8 cellular contexts compared by ENCODE assay signal in the genomic region with DNA sequence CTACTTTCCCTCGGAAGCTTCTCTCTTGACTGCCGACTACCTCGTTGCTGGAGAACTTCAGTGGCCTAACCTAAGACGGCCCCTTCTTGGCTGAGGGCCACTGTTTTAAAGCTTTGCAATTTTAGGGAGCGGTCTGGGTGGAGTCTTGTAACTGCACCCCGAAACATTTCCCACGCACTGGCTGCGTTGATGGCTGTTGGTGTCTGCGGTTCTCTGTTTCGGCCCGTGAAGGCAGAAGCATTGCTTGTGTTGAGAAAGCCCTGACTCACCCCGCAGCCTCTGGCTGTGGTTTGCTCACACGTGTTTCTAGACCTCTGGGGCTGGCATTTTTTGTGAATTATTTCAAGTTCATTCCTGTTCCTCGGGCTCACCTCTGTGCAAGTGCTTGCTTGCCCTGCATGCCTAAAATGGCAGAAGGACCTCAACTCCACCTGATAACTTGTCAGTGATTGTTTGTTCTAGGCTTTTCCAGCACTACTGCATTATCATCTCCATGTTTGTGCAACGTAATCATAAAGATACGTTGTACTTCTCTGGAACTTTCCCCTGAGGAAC.
A peak's percentile ranks its signal among the peaks of the same experiment; 100 is the strongest.
DNase-seq lines count a peak whose midpoint lies in the region; ATAC-seq and TF ChIP-seq lines count a peak whose summit lies in the region.

No MANE protein-coding gene starts in this region.

- ATAC-seq in GM19328 (IDR thresholded peaks at IDR 0.05; ENCODE audit: unreplicated experiment), result no peak

- H3K4me3 Mint-ChIP-seq in activated CD4-positive, alpha-beta T cell treated with anti-CD3 and anti-CD28 coated beads, Interleukin-2, amount 10 ng/mL, durations not matched to agents 24 days and 14 days, result no peak overlapping the region
- H3K4me3 Mint-ChIP-seq in activated CD4-positive, alpha-beta memory T cell treated with anti-CD3 and anti-CD28 coated beads, Interleukin-2, amount 10 ng/mL, durations not matched to agents 7 days and 5 days, result no peak overlapping the region

- TF ChIP-seq EP300 in stomach (IDR thresholded peaks at IDR 0.05) (no peak), transverse colon (IDR thresholded peaks at IDR 0.05; ENCODE audit: low read depth) (no peak)

- POLR2A ChIA-PET in activated CD4-positive, alpha-beta memory T cell treated with anti-CD3 and anti-CD28 coated beads, Interleukin-2, amount 10 ng/mL, durations not matched to agents 7 days and 5 days (lab: Charles Lee), result no interaction called here

- H3K36me3 ChIP-seq in stomach, result no peaks in the 10 kb centered on the region
- no peaks in the 10 kb centered on the region for H3K36me3 ChIP-seq in transverse colon

- no peak overlapping the region for H3K4me3 ChIP-seq in stomach
- H3K4me3 ChIP-seq in transverse colon, result no peak overlapping the region

- no peak overlapping the region for H3K27ac Mint-ChIP-seq in activated CD4-positive, alpha-beta T cell treated with anti-CD3 and anti-CD28 coated beads, Interleukin-2, amount 10 ng/mL, durations not matched to agents 24 days and 14 days
- H3K27ac Mint-ChIP-seq in activated CD4-positive, alpha-beta memory T cell treated with anti-CD3 and anti-CD28 coated beads, Interleukin-2, amount 10 ng/mL, durations not matched to agents 7 days and 5 days, result no peak overlapping the region

- CTCF ChIA-PET in activated CD4-positive, alpha-beta memory T cell treated with anti-CD3 and anti-CD28 coated beads, Interleukin-2, amount 10 ng/mL, durations not matched to agents 7 days and 5 days (lab: Charles Lee), result interaction anchor here (1.1 kb wide), 1 partner anchor 265 kb away, joined by 5 read pairs; no protein-coding TSS in a partner anchor

- peaks cover 51% of the 10 kb centered on the region for H3K9me3 Mint-ChIP-seq in activated CD4-positive, alpha-beta T cell treated with anti-CD3 and anti-CD28 coated beads, Interleukin-2, amount 10 ng/mL, durations not matched to agents 24 days and 14 days
- H3K9me3 Mint-ChIP-seq in activated CD4-positive, alpha-beta memory T cell treated with anti-CD3 and anti-CD28 coated beads, Interleukin-2, amount 10 ng/mL, durations not matched to agents 7 days and 5 days, result peaks cover 31% of the 10 kb centered on the region

- peak; percentile 11 to 13 for DNase-seq in activated CD4-positive, alpha-beta T cell treated with anti-CD3 and anti-CD28 coated beads for 4 hours
- no peak for DNase-seq in activated CD4-positive, alpha-beta T cell treated with anti-CD3 and anti-CD28 coated beads, Interleukin-2, amount 10 ng/mL, durations not matched to agents 24 days and 14 days
- DNase-seq in activated CD4-positive, alpha-beta memory T cell treated with anti-CD3 and anti-CD28 coated beads, Interleukin-2, amount 10 ng/mL, durations not matched to agents 7 days and 5 days, result peak; percentile 62
- DNase-seq in islet precursor cell, result peak; percentile 68
- peak; percentile 46 for DNase-seq in stomach
- DNase-seq in pons (ENCODE audit: low spot score), result no peak
- no peak for DNase-seq in transverse colon

- intact Hi-C loops in activated CD4-positive, alpha-beta T cell treated with anti-CD3 and anti-CD28 coated beads, Interleukin-2, amount 10 ng/mL, durations not matched to agents 24 days and 14 days (cut with micrococcal nuclease), result no loop called here
- intact Hi-C loops in stomach (cut with DNase I; ENCODE audit: low total_unique reads) (no loop called here), transverse colon (cut with DNase I; ENCODE audit: low total_unique reads) (no loop called here)

- H3K27me3 ChIP-seq in stomach, result no peaks in the 10 kb centered on the region
- no peaks in the 10 kb centered on the region for H3K27me3 ChIP-seq in transverse colon

- H3K27ac ChIP-seq in stomach (peak overlapping the region; percentile 5 to 79 (median 63)), transverse colon (no peak overlapping the region)

- no peak for TF ChIP-seq POLR2A in stomach (IDR thresholded peaks at IDR 0.05)
- TF ChIP-seq POLR2A in transverse colon (IDR thresholded peaks at IDR 0.05), result no peak

- H3K36me3 Mint-ChIP-seq in activated CD4-positive, alpha-beta T cell treated with anti-CD3 and anti-CD28 coated beads, Interleukin-2, amount 10 ng/mL, durations not matched to agents 24 days and 14 days (ENCODE audit: low read depth), result peaks cover 2% of the 10 kb centered on the region
- H3K36me3 Mint-ChIP-seq in activated CD4-positive, alpha-beta memory T cell treated with anti-CD3 and anti-CD28 coated beads, Interleukin-2, amount 10 ng/mL, durations not matched to agents 7 days and 5 days (ENCODE audit: low read depth), result peaks cover 26% of the 10 kb centered on the region

- TF ChIP-seq CTCF in stomach (IDR thresholded peaks at IDR 0.05), result no peak
- no peak for TF ChIP-seq CTCF in transverse colon (IDR thresholded peaks at IDR 0.05)

- in situ Hi-C loops in transverse colon (cut with MboI; ENCODE audit: low pct_ligation_motif_present in 1 of 4, low pct_unique_long_range_greater_than_20kb in 1 of 4, low sequenced_read_pairs in 3 of 4), result no loop called here

- H3K4me1 ChIP-seq in stomach (peaks cover 0 to 9% (median 0%) of the 10 kb centered on the region in 4 donors), transverse colon (peaks cover 0 to 11% (median 0%) of the 10 kb centered on the region in 4 donors)

- H3K9me3 ChIP-seq in stomach (peaks cover 0 to 38% (median 28%) of the 10 kb centered on the region in 4 donors), transverse colon (peaks cover 23 to 24% of the 10 kb centered on the region in 2 donors)

- peaks cover 15% of the 10 kb centered on the region for H3K27me3 Mint-ChIP-seq in activated CD4-positive, alpha-beta T cell treated with anti-CD3 and anti-CD28 coated beads, Interleukin-2, amount 10 ng/mL, durations not matched to agents 24 days and 14 days
- H3K27me3 Mint-ChIP-seq in activated CD4-positive, alpha-beta memory T cell treated with anti-CD3 and anti-CD28 coated beads, Interleukin-2, amount 10 ng/mL, durations not matched to agents 7 days and 5 days, result peaks cover 48% of the 10 kb centered on the region

- peaks cover 5% of the 10 kb centered on the region for H3K4me1 Mint-ChIP-seq in activated CD4-positive, alpha-beta T cell treated with anti-CD3 and anti-CD28 coated beads, Interleukin-2, amount 10 ng/mL, durations not matched to agents 24 days and 14 days
- H3K4me1 Mint-ChIP-seq in activated CD4-positive, alpha-beta memory T cell treated with anti-CD3 and anti-CD28 coated beads, Interleukin-2, amount 10 ng/mL, durations not matched to agents 7 days and 5 days, result peaks cover 20% of the 10 kb centered on the region

- 30 to 46% (median 40%) methylated on average over 16 of the region's 16 CpGs for WGBS in stomach, 5 donors
- 60 to 71% methylated on average over 2 to 16 of the region's 16 CpGs for WGBS in transverse colon (ENCODE audit: low coverage in 1 of 2), 2 donors

Comparison
In these comparisons a context has a peak if more than half of its experiments do, and no peak if none do; other contexts are left out.
1. DNase-seq: peak in activated CD4-positive, alpha-beta T cell treated with anti-CD3 and anti-CD28 coated beads for 4 hours (2 of 2), activated CD4-positive, alpha-beta memory T cell treated with anti-CD3 and anti-CD28 coated beads, Interleukin-2, amount 10 ng/mL, durations not matched to agents 7 days and 5 days (single experiment), islet precursor cell (single experiment) and stomach (single experiment); none in activated CD4-positive, alpha-beta T cell treated with anti-CD3 and anti-CD28 coated beads, Interleukin-2, amount 10 ng/mL, durations not matched to agents 24 days and 14 days (single experiment), pons (single experiment) and transverse colon (single experiment).
2. H3K27ac ChIP-seq: peak in stomach (5 of 5); none in transverse colon (0 of 4).